In the genomic region with DNA sequence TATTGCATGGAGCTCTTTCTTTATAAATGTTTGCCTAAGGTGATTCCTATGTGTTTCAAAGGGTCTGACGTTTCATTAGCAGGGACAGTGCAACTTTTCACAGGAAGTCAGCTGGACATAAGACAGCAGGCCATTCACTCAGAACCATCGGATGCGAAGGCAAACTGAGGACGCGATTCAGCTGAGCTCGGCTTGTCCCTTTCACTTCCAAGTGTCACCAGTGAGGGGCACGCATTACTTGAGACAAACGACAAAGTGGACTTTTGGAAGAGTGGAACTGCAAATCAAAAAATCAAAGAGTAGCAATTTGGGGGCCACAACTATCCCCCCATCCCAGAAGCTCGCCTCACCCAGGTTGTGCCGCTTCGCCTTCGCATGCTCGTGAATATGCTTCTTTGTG, we compare ENCODE assay signal across 13 cellular contexts. TPM values are rescaled to one million over a fixed set of nuclear protein-coding genes. Genes with fewer than 3 reads are reported as not detected.
DNase-seq lines count a peak whose midpoint lies in the region; ATAC-seq and TF ChIP-seq lines count a peak whose summit lies in the region.
"Had no signal": no experiment of that assay in that cellular context is flagged by ENCODE, and none has a peak within 500 bp of the region (broad histone marks: within the 10 kb centered on the region; RNA-seq: fewer than 3 reads in every experiment).

No MANE protein-coding gene starts in this region.

- WGBS in gastroesophageal sphincter (ENCODE audit: low coverage in 1 of 2), 2 donors: 74% methylated on average over 11 of the region's 13 CpGs; no CpG with 5 or more reads in 1 of the 2 donors

- no peaks in the 10 kb centered on the region for H3K9me3 Mint-ChIP-seq in activated T-cell treated with anti-CD3 and anti-CD28 coated beads, Interleukin-2, amount 50 U/mL, for 24 hours
- no peaks in the 10 kb centered on the region for H3K9me3 Mint-ChIP-seq in activated T-cell treated with anti-CD3 and anti-CD28 coated beads, Interleukin-2, amount 50 U/mL, for 4 hours
- H3K9me3 Mint-ChIP-seq: brain, neural crest cell had no signal

- no peak for DNase-seq in activated T-cell treated with anti-CD3 and anti-CD28 coated beads, Interleukin-2, amount 50 U/mL, for 24 hours
- DNase-seq in activated T-cell treated with anti-CD3 and anti-CD28 coated beads, Interleukin-2, amount 50 U/mL, for 4 hours: no peak
- DNase-seq in SJSA1 (ENCODE audit: low read depth in 1 of 2, low spot score in 2 of 2) (no peak), gastrocnemius medialis (no peak), activated gamma-delta T cell (lab: John Stamatoyannopoulos, UW) (no peak)
- DNase-seq: kidney, MG63, NCI-H2171 had no signal

- peak overlapping the region; percentile 89 for H3K27ac Mint-ChIP-seq in activated T-cell treated with anti-CD3 and anti-CD28 coated beads, Interleukin-2, amount 50 U/mL, for 24 hours

- peaks cover 85% of the 10 kb centered on the region for H3K36me3 Mint-ChIP-seq in activated T-cell treated with anti-CD3 and anti-CD28 coated beads, Interleukin-2, amount 50 U/mL, for 24 hours (ENCODE audit: low read depth)
- H3K36me3 Mint-ChIP-seq in activated T-cell treated with anti-CD3 and anti-CD28 coated beads, Interleukin-2, amount 50 U/mL, for 4 hours (ENCODE audit: insufficient read depth): peaks cover 22% of the 10 kb centered on the region

- H3K4me1 Mint-ChIP-seq in activated T-cell treated with anti-CD3 and anti-CD28 coated beads, Interleukin-2, amount 50 U/mL, for 24 hours (ENCODE audit: low read depth): peaks cover 80% of the 10 kb centered on the region
- peaks cover 68% of the 10 kb centered on the region for H3K4me1 Mint-ChIP-seq in activated T-cell treated with anti-CD3 and anti-CD28 coated beads, Interleukin-2, amount 50 U/mL, for 4 hours (ENCODE audit: low read depth)

- no peak overlapping the region for H3K4me3 Mint-ChIP-seq in activated T-cell treated with anti-CD3 and anti-CD28 coated beads, Interleukin-2, amount 50 U/mL, for 24 hours
- H3K4me3 Mint-ChIP-seq in activated T-cell treated with anti-CD3 and anti-CD28 coated beads, Interleukin-2, amount 50 U/mL, for 4 hours: no peak overlapping the region
- H3K4me3 Mint-ChIP-seq: neural crest cell had no signal

- H3K27ac ChIP-seq in SJSA1 (peak overlapping the region; percentile 67), gastroesophageal sphincter (peak overlapping the region in 3 of 4 donors; percentile 33 to 63 (median 58)), gastrocnemius medialis (peak overlapping the region; percentile 60 to 100 (median 74))

- intact Hi-C loops in gastrocnemius medialis (cut with DNase I; ENCODE audit: low total_unique reads): no loop called here

- ATAC-seq in activated T-cell treated with anti-CD3 and anti-CD28 coated beads, Interleukin-2, amount 50 U/mL, for 4 hours: no peak
- ATAC-seq in gastroesophageal sphincter (no peak), gastrocnemius medialis (no peak), HG03571 (IDR thresholded peaks at IDR 0.05; ENCODE audit: unreplicated experiment) (no peak), HG02852 (IDR thresholded peaks at IDR 0.05; ENCODE audit: unreplicated experiment) (no peak)

- in situ Hi-C loops in gastrocnemius medialis (cut with MboI; ENCODE audit: low sequenced_read_pairs in 4 of 4): no loop called here

- H3K4me1 ChIP-seq in SJSA1 (replicated peaks) (peaks cover 69% of the 10 kb centered on the region), gastroesophageal sphincter (peaks cover 16 to 97% (median 43%) of the 10 kb centered on the region in 3 donors), gastrocnemius medialis (peaks cover 74 to 78% of the 10 kb centered on the region in 2 donors)

- no peak for TF ChIP-seq POLR2A in gastroesophageal sphincter (IDR thresholded peaks at IDR 0.05)
- no peak for TF ChIP-seq POLR2A in gastrocnemius medialis (IDR thresholded peaks at IDR 0.05)

- H3K27me3 ChIP-seq in SJSA1 (replicated peaks) (no peaks in the 10 kb centered on the region), gastroesophageal sphincter (no peaks in the 10 kb centered on the region), gastrocnemius medialis (no peaks in the 10 kb centered on the region)
- H3K27me3 ChIP-seq: MG63 had no signal

- TF ChIP-seq EP300 in gastroesophageal sphincter (IDR thresholded peaks at IDR 0.05): no peak

- TF ChIP-seq CTCF in gastroesophageal sphincter (IDR thresholded peaks at IDR 0.05) (no peak), gastrocnemius medialis (IDR thresholded peaks at IDR 0.05 in 4 of 5, conservative IDR thresholded peaks at IDR 0.05 in 1 of 5) (no peak)

- peaks cover 76% of the 10 kb centered on the region for H3K36me3 ChIP-seq in SJSA1
- H3K36me3 ChIP-seq in gastroesophageal sphincter: peaks cover 0 to 38% of the 10 kb centered on the region in 2 donors
- H3K36me3 ChIP-seq in gastrocnemius medialis: peaks cover 0 to 29% of the 10 kb centered on the region in 2 donors

- no peak overlapping the region for H3K4me3 ChIP-seq in SJSA1
- H3K4me3 ChIP-seq in gastroesophageal sphincter: no peak overlapping the region
- no peak overlapping the region for H3K4me3 ChIP-seq in gastrocnemius medialis
- H3K4me3 ChIP-seq: MG63 had no signal

- no peaks in the 10 kb centered on the region for H3K27me3 Mint-ChIP-seq in activated T-cell treated with anti-CD3 and anti-CD28 coated beads, Interleukin-2, amount 50 U/mL, for 24 hours
- no peaks in the 10 kb centered on the region for H3K27me3 Mint-ChIP-seq in activated T-cell treated with anti-CD3 and anti-CD28 coated beads, Interleukin-2, amount 50 U/mL, for 4 hours (ENCODE audit: low read depth)
- H3K27me3 Mint-ChIP-seq: brain had no signal

- H3K9me3 ChIP-seq in SJSA1 (replicated peaks) (no peaks in the 10 kb centered on the region), gastroesophageal sphincter (no peaks in the 10 kb centered on the region), gastrocnemius medialis (no peaks in the 10 kb centered on the region)

RNA-seq across cellular contexts. Expression of gene USP22, which starts 14.6 kb away (rescaled TPM):
- total RNA-seq in activated T-cell treated with anti-CD3 and anti-CD28 coated beads, Interleukin-2, amount 50 U/mL, for 4 hours: 100 to 1,000 TPM; 112 to 125 (median 124) TPM
- 111 and 167 TPM in 2 replicates for total RNA-seq in SJSA1 (2014; rRNA removed; shearing (Covaris generic))
- total RNA-seq in gastroesophageal sphincter (100 to 1,000 TPM; 101 to 128 (median 104) TPM), gastrocnemius medialis (100 to 1,000 TPM; 120 to 258 (median 143) TPM)
